8 cellular contexts compared by ENCODE assay signal in the genomic region with DNA sequence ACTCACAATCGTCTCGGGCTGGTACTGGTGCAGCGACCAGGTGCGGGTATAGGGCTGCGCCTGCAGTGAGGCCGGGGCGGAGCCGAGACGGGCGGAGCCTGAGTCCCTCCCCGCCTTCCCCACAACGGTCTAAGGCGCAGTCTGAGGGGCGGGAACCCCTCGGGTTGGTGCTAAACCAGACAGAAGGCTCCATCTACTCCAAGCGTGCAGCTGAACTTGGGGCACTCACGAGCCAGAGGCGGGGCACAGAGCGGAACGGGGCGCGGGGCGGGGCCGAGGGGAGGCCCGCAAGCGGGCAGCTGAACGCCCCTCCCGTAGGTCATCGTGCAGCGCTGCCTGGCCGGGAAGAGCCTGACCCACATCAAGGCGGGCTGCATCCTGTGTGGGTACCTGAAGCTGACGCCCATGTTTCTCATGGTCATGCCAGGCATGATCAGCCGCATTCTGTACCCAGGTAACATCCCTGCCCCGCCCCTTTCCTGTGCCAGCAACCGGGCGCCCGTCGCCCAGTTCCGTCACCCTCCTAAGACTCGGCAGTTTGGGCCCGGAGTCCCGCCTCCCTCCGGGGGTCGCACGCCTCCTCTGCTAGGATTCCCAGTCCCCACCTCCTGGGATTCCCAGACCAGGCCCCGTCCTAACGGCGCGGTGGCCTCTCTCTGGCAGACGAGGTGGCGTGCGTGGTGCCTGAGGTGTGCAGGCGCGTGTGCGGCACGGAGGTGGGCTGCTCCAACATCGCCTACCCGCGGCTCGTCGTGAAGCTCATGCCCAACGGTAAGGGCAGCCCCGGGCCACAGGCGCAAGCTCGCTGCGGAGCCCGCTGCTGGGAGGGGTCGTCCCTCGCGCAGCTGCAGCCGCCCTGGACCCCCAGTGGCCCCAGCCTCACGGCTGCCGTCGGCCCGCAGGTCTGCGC. TPM values are rescaled to one million over a fixed set of nuclear protein-coding genes. Genes with fewer than 3 reads are reported as not detected.
DNase-seq lines count a peak whose midpoint lies in the region; TF ChIP-seq lines count a peak whose summit lies in the region.

No MANE protein-coding gene starts in this region.

- H3K4me3 Mint-ChIP-seq in Calu3 (ENCODE audit: low read depth, unreplicated experiment) = peak overlapping the region; percentile 92

- no TSS peak for BruUV-seq in Calu3 (replicated peaks; lab: Mats Ljungman, UMichigan)

- peak overlapping the region; percentile 81 for H3K27ac Mint-ChIP-seq in Calu3 (ENCODE audit: unreplicated experiment)

- H3K27ac ChIP-seq in HUES64 (ENCODE audit: low read depth, low read length) = no peak overlapping the region

- no peaks in the 10 kb centered on the region for H3K27me3 Mint-ChIP-seq in Calu3 (ENCODE audit: unreplicated experiment)

- 1% methylated on average over 77 of the region's 77 CpGs for WGBS in HUES64

- H3K4me1 Mint-ChIP-seq in Calu3 (ENCODE audit: low read depth, unreplicated experiment) = peaks cover 17% of the 10 kb centered on the region

- peaks cover 70% of the 10 kb centered on the region for H3K36me3 Mint-ChIP-seq in Calu3 (ENCODE audit: insufficient read depth, unreplicated experiment)

- CTCF ChIA-PET in Calu3 (lab: Charles Lee) = interaction anchor here (0.9 kb wide), 1 partner anchor 29 kb away, joined by 5 read pairs; the partner anchor contains the start of gene ARMC5

- 0 out of 2 replicates have a peak, but pooled peaks cover 2% of the 10 kb centered on the region for H3K4me1 ChIP-seq in HUES64 (ENCODE audit: insufficient read depth, low read length)

- DNase-seq in Calu3 (peak; percentile 79), GM20000 (ENCODE audit: low spot score) (peak; percentile 86), T-helper 1 cell (peak; percentile 68 to 74 (median 72)), astrocyte of the hippocampus (ENCODE audit: low read depth, low spot score) (peak; percentile 60), iPS-NIHi11 (ENCODE audit: low spot score) (peak; percentile 91), HK-2 (ENCODE audit: unreplicated experiment) (no peak)
- peak; percentile 56 for DNase-seq in stimulated activated CD4-positive, alpha-beta T cell treated with anti-CD3 and anti-CD28 coated beads, Interleukin-15, amount 100 ng/mL, for 1 hour (ENCODE audit: low read depth in 1 of 2, low spot score in 1 of 2)

- H3K9ac ChIP-seq in HUES64 (ENCODE audit: low read depth, low read length) = peak overlapping the region; percentile 51; the same call in 1 of the 2 replicates

- H3K4me3 ChIP-seq in HUES64 (ENCODE audit: low read length) = peak overlapping the region; percentile 66

- no peaks in the 10 kb centered on the region for H3K9me3 ChIP-seq in HUES64 (ENCODE audit: insufficient read depth, low read depth, low read length)

- H3K9me3 Mint-ChIP-seq in Calu3 (ENCODE audit: low read depth, unreplicated experiment) = no peaks in the 10 kb centered on the region

- peaks cover 52% of the 10 kb centered on the region for H3K27me3 ChIP-seq in HUES64 (ENCODE audit: insufficient read depth, low read length)

- TF ChIP-seq CTCF in Calu3 (IDR thresholded peaks at IDR 0.05; ENCODE audit: unreplicated experiment) (no peak), GM20000 (IDR thresholded peaks at IDR 0.05; ENCODE audit: extremely low read depth, missing control alignments) (no peak)

- intact Hi-C loops in Calu3 (cut with micrococcal nuclease; ENCODE audit: unreplicated experiment) = loop anchor here (5.0 kb wide), 2 partner anchors 36 to 224 kb away; a partner anchor contains a TSS

- peaks cover 26% of the 10 kb centered on the region for H3K36me3 ChIP-seq in HUES64 (ENCODE audit: insufficient read depth, low read length)

RNA-seq across cellular contexts. Expression of gene SLC5A2, which starts 5.1 kb away (rescaled TPM):
- total RNA-seq in Calu3 (2022) = 0.54 and 1.6 TPM in 2 replicates
- 0.40 TPM for polyA plus RNA-seq in HUES64 (2013, experiment 1 of 2)
- 0.38 TPM for polyA plus RNA-seq in HUES64 (2013, experiment 2 of 2)

RNA-seq across cellular contexts. Expression of gene TGFB1I1, which starts 16.0 kb away (rescaled TPM):
- 14.5 and 18.7 TPM in 2 replicates for total RNA-seq in Calu3 (2022)
- 6.2 TPM for polyA plus RNA-seq in HUES64 (2013, experiment 1 of 2)
- 7.0 TPM for polyA plus RNA-seq in HUES64 (2013, experiment 2 of 2)

RNA-seq across cellular contexts. Expression of gene RUSF1, which starts 20.2 kb away (rescaled TPM):
- total RNA-seq in Calu3 (2022) = 96.0 and 105 TPM in 2 replicates
- 23.0 TPM for polyA plus RNA-seq in HUES64 (2013, experiment 1 of 2)
- 26.8 TPM for polyA plus RNA-seq in HUES64 (2013, experiment 2 of 2)

RNA-seq across cellular contexts. Expression of gene ARMC5, which starts 28.7 kb away (rescaled TPM):
- total RNA-seq in Calu3 (2022) = 13.2 and 13.6 TPM in 2 replicates
- 6.2 TPM for polyA plus RNA-seq in HUES64 (2013, experiment 1 of 2)
- polyA plus RNA-seq in HUES64 (2013, experiment 2 of 2) = 6.7 TPM

RNA-seq across cellular contexts. Expression of gene AHSP, which starts 39.7 kb away (rescaled TPM):
- not detected in 2 replicates for total RNA-seq in Calu3 (2022)
- 0.75 TPM for polyA plus RNA-seq in HUES64 (2013, experiment 1 of 2)
- polyA plus RNA-seq in HUES64 (2013, experiment 2 of 2) = 1.9 TPM
